In genomic region chr18:61605376-61606067, GRCh38 we compare ENCODE assay signal across 1 cellular context.
TF ChIP-seq lines count a peak whose summit lies in the region.

No MANE protein-coding gene starts in this region.

TF ChIP-seq in H1, 55 proteins besides CTCF, POLR2A, EP300 and RAD21 (continued from another document):
- TF ChIP-seq BRCA1 (IDR thresholded peaks at IDR 0.05; ENCODE audit: low read depth, low read length) (no peak), SIRT6 (IDR thresholded peaks at IDR 0.05; ENCODE audit: low read length) (no peak), BCL11A (IDR thresholded peaks at IDR 0.05; ENCODE audit: low read depth in 2 of 2, low read length in 2 of 2) (no peak), POU5F1 (IDR thresholded peaks at IDR 0.05; ENCODE audit: low read depth, low read length) (no peak), SP4 (IDR thresholded peaks at IDR 0.05; ENCODE audit: low read length) (no peak), CHD2 (IDR thresholded peaks at IDR 0.05; ENCODE audit: low read length) (no peak), RNF2 (IDR thresholded peaks at IDR 0.05; ENCODE audit: borderline replicate concordance, low read depth, low read length, missing control alignments, poor library complexity, severe bottlenecking) (no peak), CREB1 (IDR thresholded peaks at IDR 0.05) (no peak)
